Comparison of ENCODE assay signal across 26 cellular contexts in the genomic region with DNA sequence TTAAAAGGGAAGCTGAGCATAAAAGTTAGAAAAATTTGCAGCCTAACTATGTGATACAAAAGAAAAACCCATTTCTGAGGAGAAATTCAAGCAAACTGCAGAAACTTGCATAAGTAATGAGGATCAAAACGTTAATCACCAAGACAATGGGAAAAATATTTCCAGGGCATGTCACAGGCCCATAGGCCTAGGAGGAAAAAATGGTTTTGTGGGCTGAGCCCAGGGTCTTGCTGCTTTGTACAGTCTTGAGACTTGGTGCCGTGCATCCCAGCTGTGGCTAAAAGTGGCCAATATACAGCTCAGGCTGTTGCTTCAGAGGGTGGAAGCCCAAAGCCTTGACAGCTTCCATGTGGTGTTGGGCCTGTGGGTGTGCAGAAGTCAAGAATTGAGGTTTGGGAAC. TPM values are rescaled to one million over a fixed set of nuclear protein-coding genes. Genes with fewer than 3 reads are reported as not detected.
DNase-seq lines count a peak whose midpoint lies in the region; ATAC-seq, FAIRE-seq and TF ChIP-seq lines count a peak whose summit lies in the region.
"Had no signal": no experiment of that assay in that cellular context is flagged by ENCODE, and none has a peak within 500 bp of the region (broad histone marks: within the 10 kb centered on the region; RNA-seq: fewer than 3 reads in every experiment).

No MANE protein-coding gene starts in this region.

- DNase-seq in K562 (ENCODE audit: extremely low read depth in 1 of 4, low spot score in 3 of 4), result no peak
- peak; percentile 0 for DNase-seq in mesendoderm
- no peak for DNase-seq in ACHN
- DNase-seq in SW480 (ENCODE audit: low spot score), result no peak
- DNase-seq in activated T-helper 1 cell treated with anti-CD3 and anti-CD28 coated beads, Interleukin-12 subunit alpha, Interleukin-12 subunit beta, Interleukin-2, Interleukin-4 antibody, amounts not matched to agents 30 ng/mL and 10 ng/mL and 1 ng/mL, durations not matched to agents 14 hours and 24 hours and 36 hours (ENCODE audit: low spot score), result no peak
- DNase-seq: 8988T; BE2C; C1 segment of cervical spinal cord; CD4-positive, alpha-beta memory T cell; CD4-positive, CD25-positive, alpha-beta regulatory T cell; CD8-positive, alpha-beta memory T cell; COR-L47; DMS 273 treated with DMSO at 0.1 percent for 48 hours; DMS153; DMS53; DMS79; DND-41; EL; GDM1 had no signal

- no peak overlapping the region for H3K9ac ChIP-seq in K562 (ENCODE audit: insufficient read depth in 1 of 2, low read depth in 2 of 2, low read length in 2 of 2)
- no peak overlapping the region for H3K9ac ChIP-seq in mesendoderm (ENCODE audit: low read length)
- H3K9ac ChIP-seq: BLaER1 had no signal

- H3K9me3 ChIP-seq in HEK293 (ENCODE audit: control insufficient read depth, insufficient read depth, low read depth, low read length) (no peaks in the 10 kb centered on the region), K562 (replicated peaks; ENCODE audit: control insufficient read depth, insufficient read depth, low read depth, low read length) (no peaks in the 10 kb centered on the region)
- H3K9me3 ChIP-seq: BE2C had no signal

- no peak for ATAC-seq in K562
- ATAC-seq: GM12878 had no signal

- no peak overlapping the region for H3K56ac ChIP-seq in mesendoderm (ENCODE audit: low read length)

- no peak for TF ChIP-seq EP300 in K562 (IDR thresholded peaks at IDR 0.05; ENCODE audit: low read length)

- no peak overlapping the region for H3K18ac ChIP-seq in mesendoderm (ENCODE audit: low read length)

- H2BK5ac ChIP-seq in mesendoderm (ENCODE audit: low read length), result no peak overlapping the region

- H3K27me3 Mint-ChIP-seq in activated T-helper 1 cell treated with anti-CD3 and anti-CD28 coated beads, Interleukin-12 subunit alpha, Interleukin-12 subunit beta, Interleukin-2, Interleukin-4 antibody, amounts not matched to agents 30 ng/mL and 10 ng/mL and 1 ng/mL, durations not matched to agents 14 hours and 24 hours and 36 hours (ENCODE audit: insufficient read depth), result no peaks in the 10 kb centered on the region
- H3K27me3 Mint-ChIP-seq: CD4-positive, alpha-beta memory T cell; CD4-positive, CD25-positive, alpha-beta regulatory T cell had no signal

- H3K4me3 ChIP-seq in HEK293 (ENCODE audit: low read depth, low read length) (no peak overlapping the region), K562 (no peak overlapping the region), mesendoderm (ENCODE audit: low read length) (no peak overlapping the region)
- H3K4me3 ChIP-seq: BLaER1, GM12878 had no signal

- no peak overlapping the region for H2AK5ac ChIP-seq in mesendoderm (ENCODE audit: low read length)

- H3K4ac ChIP-seq in mesendoderm (ENCODE audit: low read depth, low read length), result no peak overlapping the region

- no peak overlapping the region for H4K8ac ChIP-seq in mesendoderm (ENCODE audit: low read depth, low read length)

- no TSS peak for BruUV-seq in K562 (replicated peaks; lab: Mats Ljungman, UMichigan)

- H3K27ac ChIP-seq in HEK293 (ENCODE audit: extremely low read depth, low read depth, low read length) (no peak overlapping the region), K562 (ENCODE audit: extremely low read depth, low read depth, low read length) (no peak overlapping the region), mesendoderm (ENCODE audit: low read depth, low read length) (no peak overlapping the region)
- H3K27ac ChIP-seq: BLaER1 had no signal

- TF ChIP-seq CTCF in HEK293 (tag by site-specific recombination; IDR thresholded peaks at IDR 0.05) (no peak), K562 (IDR thresholded peaks at IDR 0.05 in 2 of 3, conservative IDR thresholded peaks at IDR 0.05 in 1 of 3; ENCODE audit: insufficient read depth in 2 of 3, low read depth in 1 of 3, low read length in 3 of 3) (no peak)

- no peak for TF ChIP-seq POLR2A in K562 (conservative IDR thresholded peaks at IDR 0.05)

- H3K4me1 Mint-ChIP-seq in activated T-helper 1 cell treated with anti-CD3 and anti-CD28 coated beads, Interleukin-12 subunit alpha, Interleukin-12 subunit beta, Interleukin-2, Interleukin-4 antibody, amounts not matched to agents 30 ng/mL and 10 ng/mL and 1 ng/mL, durations not matched to agents 14 hours and 24 hours and 36 hours (ENCODE audit: low read depth), result no peaks in the 10 kb centered on the region
- H3K4me1 Mint-ChIP-seq: CD14-positive monocyte; CD4-positive, alpha-beta memory T cell; CD4-positive, CD25-positive, alpha-beta regulatory T cell; CD8-positive, alpha-beta memory T cell had no signal

- H3K4me2 ChIP-seq in K562 (ENCODE audit: insufficient read depth, low read length) (no peak overlapping the region), mesendoderm (ENCODE audit: low read length) (no peak overlapping the region)
- H3K4me2 ChIP-seq: BLaER1 had no signal

- no peak overlapping the region for H3K4me3 Mint-ChIP-seq in activated T-helper 1 cell treated with anti-CD3 and anti-CD28 coated beads, Interleukin-12 subunit alpha, Interleukin-12 subunit beta, Interleukin-2, Interleukin-4 antibody, amounts not matched to agents 30 ng/mL and 10 ng/mL and 1 ng/mL, durations not matched to agents 14 hours and 24 hours and 36 hours
- H3K4me3 Mint-ChIP-seq: CD14-positive monocyte; CD4-positive, alpha-beta memory T cell; CD4-positive, CD25-positive, alpha-beta regulatory T cell; CD8-positive, alpha-beta memory T cell had no signal

- H3K36me3 ChIP-seq in HEK293 (ENCODE audit: control insufficient read depth in 2 of 2, insufficient read depth in 1 of 2, low read length in 2 of 2), result no peaks in the 10 kb centered on the region
- H3K36me3 ChIP-seq in K562 (ENCODE audit: control insufficient read depth, insufficient read depth, low read length), result no peaks in the 10 kb centered on the region
- H3K36me3 ChIP-seq in mesendoderm (ENCODE audit: control insufficient read depth, insufficient read depth, low read length), result no peaks in the 10 kb centered on the region
- H3K36me3 ChIP-seq: BE2C, BLaER1 had no signal

- WGBS in K562 (ENCODE audit: insufficient coverage, low coverage, missing lambda C conversion rate), result 33% methylated on average over 2 of the region's 2 CpGs
- no CpG with 5 or more reads among the region's 2 CpGs for WGBS in mesendoderm (ENCODE audit: extremely low coverage, insufficient coverage, low lambda C conversion rate)

- POLR2A ChIA-PET in HEK293 (lab: Yijun Ruan, JAX) (no interaction called here), K562 (lab: Yijun Ruan, JAX) (no interaction called here)

- intact Hi-C loops in K562 (cut with micrococcal nuclease), result no loop called here
- intact Hi-C loops in activated T-helper 1 cell treated with anti-CD3 and anti-CD28 coated beads, Interleukin-12 subunit alpha, Interleukin-12 subunit beta, Interleukin-2, Interleukin-4 antibody, amounts not matched to agents 30 ng/mL and 10 ng/mL and 1 ng/mL, durations not matched to agents 14 hours and 24 hours and 36 hours (cut with micrococcal nuclease), result no loop called here

- H4K20me1 ChIP-seq in K562 (replicated peaks; ENCODE audit: control insufficient read depth, insufficient read depth, low read length), result no peaks in the 10 kb centered on the region
- H4K20me1 ChIP-seq: BLaER1 had no signal

- no peaks in the 10 kb centered on the region for H3K27me3 ChIP-seq in K562 (ENCODE audit: control insufficient read depth in 2 of 2, insufficient read depth in 2 of 2, low read length in 2 of 2)
- no peaks in the 10 kb centered on the region for H3K27me3 ChIP-seq in mesendoderm (ENCODE audit: insufficient read depth, low read length, poor library complexity)
- H3K27me3 ChIP-seq: BE2C, BLaER1 had no signal

- no peak overlapping the region for H4K5ac ChIP-seq in mesendoderm (ENCODE audit: low read length)

- no peak overlapping the region for H3K23ac ChIP-seq in mesendoderm (ENCODE audit: low read length)

- H2BK120ac ChIP-seq in mesendoderm (ENCODE audit: low read depth, low read length), result no peak overlapping the region

- in situ Hi-C loops in K562 (cut with MboI), result no loop called here
- in situ Hi-C loops in ACHN (cut with HindIII; ENCODE audit: low pct_ligation_motif_present, low pct_unique_long_range_greater_than_20kb, low sequenced_read_pairs), result no loop called here

- no peak overlapping the region for H2BK15ac ChIP-seq in mesendoderm (replicated peaks; ENCODE audit: low read depth)

- H3K4me1 ChIP-seq in HEK293 (ENCODE audit: control insufficient read depth, insufficient read depth, low read length) (no peaks in the 10 kb centered on the region), K562 (replicated peaks in 1 of 2; ENCODE audit: control insufficient read depth in 2 of 2, insufficient read depth in 2 of 2, low read length in 2 of 2) (no peaks in the 10 kb centered on the region), mesendoderm (ENCODE audit: control insufficient read depth, low read depth, low read length) (no peaks in the 10 kb centered on the region)
- H3K4me1 ChIP-seq: BE2C, BLaER1 had no signal

- H3K27ac Mint-ChIP-seq in activated T-helper 1 cell treated with anti-CD3 and anti-CD28 coated beads, Interleukin-12 subunit alpha, Interleukin-12 subunit beta, Interleukin-2, Interleukin-4 antibody, amounts not matched to agents 30 ng/mL and 10 ng/mL and 1 ng/mL, durations not matched to agents 14 hours and 24 hours and 36 hours, result no peak overlapping the region
- H3K27ac Mint-ChIP-seq: CD14-positive monocyte; CD4-positive, alpha-beta memory T cell; CD4-positive, CD25-positive, alpha-beta regulatory T cell; CD8-positive, alpha-beta memory T cell had no signal

- H3K79me2 ChIP-seq in K562 (ENCODE audit: control insufficient read depth, insufficient read depth, low read length) (no peaks in the 10 kb centered on the region), mesendoderm (ENCODE audit: control insufficient read depth, insufficient read depth, low read length) (no peaks in the 10 kb centered on the region)

- no peak overlapping the region for H2AFZ ChIP-seq in K562 (ENCODE audit: low read depth, low read length)

- H3K9me3 Mint-ChIP-seq in activated T-helper 1 cell treated with anti-CD3 and anti-CD28 coated beads, Interleukin-12 subunit alpha, Interleukin-12 subunit beta, Interleukin-2, Interleukin-4 antibody, amounts not matched to agents 30 ng/mL and 10 ng/mL and 1 ng/mL, durations not matched to agents 14 hours and 24 hours and 36 hours, result peaks cover 7% of the 10 kb centered on the region

- TF ChIP-seq RAD21 in K562 (CRISPR knock-in tag; conservative IDR thresholded peaks at IDR 0.05 in 1 of 2, IDR thresholded peaks at IDR 0.05 in 1 of 2), result no peak

- no peak for FAIRE-seq in K562 (lab: Jason Lieb, UNC)
- FAIRE-seq: A204.1, GM12878, GM12892, GM18507 had no signal

- no peaks in the 10 kb centered on the region for H3K9me1 ChIP-seq in K562 (ENCODE audit: control insufficient read depth, insufficient read depth, low read length)

- no peaks in the 10 kb centered on the region for H3K79me1 ChIP-seq in mesendoderm (ENCODE audit: low read length)

- H3K36me3 Mint-ChIP-seq in activated T-helper 1 cell treated with anti-CD3 and anti-CD28 coated beads, Interleukin-12 subunit alpha, Interleukin-12 subunit beta, Interleukin-2, Interleukin-4 antibody, amounts not matched to agents 30 ng/mL and 10 ng/mL and 1 ng/mL, durations not matched to agents 14 hours and 24 hours and 36 hours (ENCODE audit: low read depth), result no peaks in the 10 kb centered on the region
- H3K36me3 Mint-ChIP-seq: CD14-positive monocyte; CD4-positive, alpha-beta memory T cell; CD4-positive, CD25-positive, alpha-beta regulatory T cell; CD8-positive, alpha-beta memory T cell had no signal

- CTCF ChIA-PET in HEK293 (lab: Yijun Ruan, JAX) (no interaction called here), K562 (lab: Yijun Ruan, JAX; ENCODE audit: low intra/inter-chr PET ratio) (no interaction called here)

RNA-seq across cellular contexts. Expression of gene ADAMTS3, which starts 37.7 kb away (rescaled TPM):
- total RNA-seq in K562 (2011; cell fraction: chromatin; rRNA removed; ENCODE audit: low replicate concordance), result 40.0 and 55.6 TPM in 2 replicates
- total RNA-seq in K562 (2011; cell fraction: nucleolus; rRNA removed), result 24.3 and 30.0 TPM in 2 replicates
- 40.3 and 49.6 TPM in 2 replicates for total RNA-seq in K562 (2011; cell fraction: nucleoplasm; rRNA removed)
- total RNA-seq in K562 (2014; rRNA removed), result 10.3 and 11.1 TPM in 2 replicates
- 17.7 and 19.1 TPM in 2 replicates for total RNA-seq in K562 (2014; rRNA removed; fragmentation: Illumina TruSeq; extraction: Trizol)
- 17.0 and 17.2 TPM in 2 replicates for total RNA-seq in K562 (2015; rRNA removed; fragmentation: Illumina TruSeq; extraction: Trizol)
- 15.8 and 18.0 TPM in 2 replicates for total RNA-seq in K562 (2021)
- polyA plus RNA-seq in K562 (2011; rRNA removed), result 11.2 and 14.4 TPM in 2 replicates
- polyA plus RNA-seq in K562 (2011; cell fraction: cytosol; rRNA removed), result 6.2 and 7.6 TPM in 2 replicates
- polyA plus RNA-seq in K562 (2011; cell fraction: nucleus; rRNA removed), result 24.0 and 32.4 TPM in 2 replicates
- polyA plus RNA-seq in K562 (2012), result 9.4 and 10.8 TPM in 2 replicates
- polyA plus RNA-seq in K562 (2014; fragmentation: Illumina TruSeq; extraction: Trizol), result 12.0 and 12.1 TPM in 2 replicates
- polyA plus RNA-seq in K562 (2014; fragmentation: Nextera tagmentation; extraction: Ambion mirVana), result 1 to 10 TPM; 4.0 to 4.6 TPM
- 8.0 and 9.3 TPM in 2 replicates for polyA plus RNA-seq in K562 (2014; rRNA removed)
- polyA minus RNA-seq in K562 (2011; rRNA and poly(A)+ RNA removed), result 49.8 and 56.4 TPM in 2 replicates
- polyA minus RNA-seq in K562 (2011; cell fraction: cytosol; rRNA and poly(A)+ RNA removed), result 12.0 and 18.0 TPM in 2 replicates
- 43.1 and 59.1 TPM in 2 replicates for polyA minus RNA-seq in K562 (2011; cell fraction: nucleus; rRNA and poly(A)+ RNA removed)
- polyA plus RNA-seq in mesendoderm (2013, experiment 1 of 2), result 1.3 TPM
- polyA plus RNA-seq in mesendoderm (2013, experiment 2 of 2), result 1.1 TPM
- not detected in 2 replicates for total RNA-seq in activated T-helper 1 cell treated with anti-CD3 and anti-CD28 coated beads, Interleukin-12 subunit alpha, Interleukin-12 subunit beta, Interleukin-2, Interleukin-4 antibody, amounts not matched to agents 30 ng/mL and 10 ng/mL and 1 ng/mL, durations not matched to agents 14 hours and 24 hours and 36 hours
- total RNA-seq: CD4-positive, alpha-beta memory T cell; CD4-positive, CD25-positive, alpha-beta regulatory T cell; CD8-positive, alpha-beta memory T cell had no signal
- polyA plus RNA-seq: CD14-positive monocyte; CD4-positive, alpha-beta memory T cell; CD8-positive, alpha-beta memory T cell had no signal

Comparison
In these comparisons a context has a peak if more than half of its experiments do, and no peak if none do; other contexts are left out.
1. RNA of gene ADAMTS3, which starts 37.7 kb away (total RNA-seq): 10.3 to 55.6 TPM in K562; not detected in activated T-helper 1 cell treated with anti-CD3 and anti-CD28 coated beads, Interleukin-12 subunit alpha, Interleukin-12 subunit beta, Interleukin-2, Interleukin-4 antibody, amounts not matched to agents 30 ng/mL and 10 ng/mL and 1 ng/mL, durations not matched to agents 14 hours and 24 hours and 36 hours; every median in the first group is over 10 times any median in the second.
2. Of the 44 proteins assayed by ChIP-seq in both K562 and HEK293: peak only in K562: none; only in HEK293: SETDB1; in both: none; in neither: 43.